In genomic region chr2:132363352-132363751, GRCh38 we compare ENCODE assay signal across 2 cellular contexts. TPM values are rescaled to one million over a fixed set of nuclear protein-coding genes. Genes with fewer than 3 reads are reported as not detected.
"Had no signal": no experiment of that assay in that cellular context is flagged by ENCODE, and none has a peak within 500 bp of the region (broad histone marks: within the 10 kb centered on the region; RNA-seq: fewer than 3 reads in every experiment).

No MANE protein-coding gene starts in this region.

RNA-seq across cellular contexts. Expression of gene GPR39, which starts 53.3 kb away (rescaled TPM):
- total RNA-seq: Right ventricle myocardium inferior, Right ventricle myocardium superior had no signal
